ENCODE assay signal across 19 cellular contexts in genomic region chr6:161918154-161918553, GRCh38.
DNase-seq lines count a peak whose midpoint lies in the region; ATAC-seq and TF ChIP-seq lines count a peak whose summit lies in the region.
"Had no signal": no experiment of that assay in that cellular context is flagged by ENCODE, and none has a peak within 500 bp of the region (broad histone marks: within the 10 kb centered on the region; RNA-seq: fewer than 3 reads in every experiment).

No MANE protein-coding gene starts in this region.

- no peaks in the 10 kb centered on the region for H4K20me1 ChIP-seq in IMR-90 (ENCODE audit: insufficient read depth, low read length)

- no peak overlapping the region for H2BK20ac ChIP-seq in IMR-90 (ENCODE audit: low read depth, low read length)

- no peak overlapping the region for H3K4ac ChIP-seq in IMR-90 (ENCODE audit: low read depth, low read length)

- DNase-seq in COR-L47 (lab: John Stamatoyannopoulos, UW) = peak; percentile 43
- peak; percentile 38 for DNase-seq in IMR-90
- DNase-seq in RKO (ENCODE audit: low spot score) = peak; percentile 38
- no peak for DNase-seq in NCI-H187 treated with DMSO at 0.1 percent for 48 hours (lab: John Stamatoyannopoulos, UW)
- DNase-seq in glomerular visceral epithelial cell (ENCODE audit: extremely low spot score) = no peak
- DNase-seq: activated CD4-positive, CD25-positive, alpha-beta regulatory T cell treated with anti-CD3 and anti-CD28 coated beads, Interleukin-2, amount 50 U/mL, for 72 hours; brain microvascular endothelial cell; CD4-positive, alpha-beta memory T cell; DND-41; naive B cell; NCI-H2171; right cardiac atrium had no signal

- no peak overlapping the region for H4K8ac ChIP-seq in IMR-90 (ENCODE audit: low read depth in 2 of 2, low read length in 2 of 2)

- no peak for TF ChIP-seq CTCF in IMR-90 (conservative IDR thresholded peaks at IDR 0.05; ENCODE audit: low read depth, low read length)

- no peak for TF ChIP-seq POLR2A in IMR-90 (IDR thresholded peaks at IDR 0.05; ENCODE audit: low read depth, low read length)

- no peak overlapping the region for H3K18ac ChIP-seq in IMR-90 (ENCODE audit: low read depth, low read length)

- intact Hi-C loops in IMR-90 (cut with micrococcal nuclease) = no loop called here

- no peak overlapping the region for H2BK120ac ChIP-seq in IMR-90 (ENCODE audit: low read depth, low read length)

- no peak overlapping the region for H2AK9ac ChIP-seq in IMR-90 (replicated peaks; ENCODE audit: low read depth, low read length, poor library complexity)

- H3K4me3 ChIP-seq in IMR-90 (ENCODE audit: insufficient read depth, low read depth, low read length) = no peak overlapping the region
- H3K4me3 ChIP-seq: gastroesophageal sphincter had no signal

- H3K23ac ChIP-seq in IMR-90 (ENCODE audit: low read depth, low read length) = no peak overlapping the region

- no peaks in the 10 kb centered on the region for H3K9me1 ChIP-seq in IMR-90 (ENCODE audit: insufficient read depth, low read length)

- POLR2A ChIA-PET in IMR-90 (lab: Charles Lee; ENCODE audit: unreplicated experiment) = no interaction called here

- no peak overlapping the region for H2BK5ac ChIP-seq in IMR-90 (ENCODE audit: low read depth, low read length, poor library complexity, severe bottlenecking)

- H2AFZ ChIP-seq in IMR-90 (replicated peaks; ENCODE audit: low read length, poor library complexity) = no peak overlapping the region

- no peaks in the 10 kb centered on the region for H3K79me1 ChIP-seq in IMR-90 (ENCODE audit: low read depth in 1 of 2, low read length in 2 of 2)

- H2AK5ac ChIP-seq in IMR-90 (ENCODE audit: low read depth, low read length) = no peak overlapping the region

- no peak overlapping the region for H4K91ac ChIP-seq in IMR-90 (ENCODE audit: insufficient read depth, low read depth, low read length)

- H3K36me3 ChIP-seq in IMR-90 (ENCODE audit: control insufficient read depth, insufficient read depth, low read length) = no peaks in the 10 kb centered on the region
- H3K36me3 ChIP-seq: brain microvascular endothelial cell, gastroesophageal sphincter had no signal

- in situ Hi-C loops in IMR-90 (cut with MboI; ENCODE audit: low sequenced_read_pairs) = no loop called here

- H4K5ac ChIP-seq in IMR-90 (ENCODE audit: low read depth, low read length) = no peak overlapping the region

- WGBS in IMR-90 (ENCODE audit: extremely low coverage in 2 of 2, insufficient read length in 1 of 2), 2 experiments = no CpG with 5 or more reads among the region's 6 CpGs

- CTCF ChIA-PET in IMR-90 (lab: Yijun Ruan, JAX) = no interaction called here

- H3K56ac ChIP-seq in IMR-90 (ENCODE audit: extremely low read depth, insufficient read depth, low read length) = no peak overlapping the region

- no peak overlapping the region for H3K9ac ChIP-seq in IMR-90 (ENCODE audit: low read depth, low read length)

- dilution Hi-C loops in IMR-90 (cut with HindIII; ENCODE audit: low sequenced_read_pairs, unreplicated experiment) = no loop called here

- ATAC-seq in IMR-90 (ENCODE audit: low read depth) (no peak), esophagus mucosa (peak; percentile 76), GM19455 (IDR thresholded peaks at IDR 0.05; ENCODE audit: unreplicated experiment) (no peak), GM21390 (IDR thresholded peaks at IDR 0.05; ENCODE audit: unreplicated experiment) (no peak)
- ATAC-seq: activated naive CD4-positive, alpha-beta T cell treated with anti-CD3 and anti-CD28 coated beads, Interleukin-2, amount 50 U/mL, for 72 hours; gastroesophageal sphincter; HepG2; right cardiac atrium had no signal

- no TSS peak for BruUV-seq in IMR-90 (replicated peaks; lab: Mats Ljungman, UMichigan)

- no peak overlapping the region for H3K4me2 ChIP-seq in IMR-90 (ENCODE audit: low read depth, low read length)

- no peak overlapping the region for H3K27ac ChIP-seq in IMR-90 (ENCODE audit: insufficient read depth, low read length)
- H3K27ac ChIP-seq: brain microvascular endothelial cell, epithelial cell of prostate, gastroesophageal sphincter had no signal

- no peak overlapping the region for H3K14ac ChIP-seq in IMR-90 (replicated peaks; ENCODE audit: low read depth, low read length)

- H3K27me3 ChIP-seq in IMR-90 (ENCODE audit: control insufficient read depth, insufficient read depth, low read length) = no peaks in the 10 kb centered on the region
- H3K27me3 ChIP-seq: brain microvascular endothelial cell, gastroesophageal sphincter had no signal

- H3K9me3 ChIP-seq in IMR-90 (ENCODE audit: control insufficient read depth, insufficient read depth, low read length) = peaks cover 2% of the 10 kb centered on the region; the same call in 1 of the 2 replicates
- H3K9me3 ChIP-seq: gastroesophageal sphincter had no signal

- TF ChIP-seq RAD21 in IMR-90 (IDR thresholded peaks at IDR 0.05; ENCODE audit: low read length) = no peak

- no peaks in the 10 kb centered on the region for H3K4me1 ChIP-seq in IMR-90 (ENCODE audit: control insufficient read depth, insufficient read depth, low read length)

- no peak overlapping the region for H2BK15ac ChIP-seq in IMR-90 (ENCODE audit: low read depth, low read length)

TF ChIP-seq in IMR-90, 13 proteins besides CTCF, POLR2A, EP300 and RAD21:
- TF ChIP-seq NFE2L2 (IDR thresholded peaks at IDR 0.05; ENCODE audit: low read depth, low read length) (no peak), FOS (IDR thresholded peaks at IDR 0.05; ENCODE audit: low read depth, low read length) (0 out of 2 replicates have a peak, but pooled peaks have one; percentile 15)

Comparison
In these comparisons a context has a peak if more than half of its experiments do, and no peak if none do; other contexts are left out.
1. DNase-seq: peak in COR-L47 (single experiment), IMR-90 (single experiment) and RKO (single experiment); none in NCI-H187 treated with DMSO at 0.1 percent for 48 hours (single experiment) and glomerular visceral epithelial cell (single experiment).